ENCODE assay signal across 2 cellular contexts in genomic region chr17:7839199-7839889, GRCh38.
TF ChIP-seq lines count a peak whose summit lies in the region.

No MANE protein-coding gene starts in this region.

TF ChIP-seq in GM12878, 131 proteins besides CTCF, POLR2A, EP300 and RAD21:
- peak; percentile 83 for TF ChIP-seq BMI1 (IDR thresholded peaks at IDR 0.05; ENCODE audit: borderline replicate concordance)
- no peak for TF ChIP-seq CEBPZ (IDR thresholded peaks at IDR 0.05; ENCODE audit: low read depth, low read length)
- no peak for TF ChIP-seq HDAC6 (IDR thresholded peaks at IDR 0.05; ENCODE audit: unreplicated experiment)
- TF ChIP-seq BHLHE40 (IDR thresholded peaks at IDR 0.05; ENCODE audit: borderline replicate concordance in 1 of 2, low read depth in 2 of 2, low read length in 1 of 2) = no peak
- no peak for TF ChIP-seq ATF3 (IDR thresholded peaks at IDR 0.05; ENCODE audit: borderline replicate concordance, extremely low read depth, low read depth, low read length)
- TF ChIP-seq CBX3 (IDR thresholded peaks at IDR 0.05; ENCODE audit: borderline replicate concordance, low read depth) = no peak

TF ChIP-seq in GM12891, 5 proteins besides CTCF, POLR2A, EP300 and RAD21:
- no peak for TF ChIP-seq TAF1 (IDR thresholded peaks at IDR 0.05; ENCODE audit: low read depth, low read length)
- TF ChIP-seq POU2F2 (IDR thresholded peaks at IDR 0.05; ENCODE audit: low read depth, low read length) = no peak
- TF ChIP-seq PAX5 (IDR thresholded peaks at IDR 0.05; ENCODE audit: insufficient read depth, low read length, severe bottlenecking) = no peak
- TF ChIP-seq SPI1 (IDR thresholded peaks at IDR 0.05; ENCODE audit: low read depth, low read length) = no peak
- no peak for TF ChIP-seq POLR2AphosphoS5 (IDR thresholded peaks at IDR 0.05; ENCODE audit: low read depth, low read length)
